15 cellular contexts compared by ENCODE assay signal in the genomic region with DNA sequence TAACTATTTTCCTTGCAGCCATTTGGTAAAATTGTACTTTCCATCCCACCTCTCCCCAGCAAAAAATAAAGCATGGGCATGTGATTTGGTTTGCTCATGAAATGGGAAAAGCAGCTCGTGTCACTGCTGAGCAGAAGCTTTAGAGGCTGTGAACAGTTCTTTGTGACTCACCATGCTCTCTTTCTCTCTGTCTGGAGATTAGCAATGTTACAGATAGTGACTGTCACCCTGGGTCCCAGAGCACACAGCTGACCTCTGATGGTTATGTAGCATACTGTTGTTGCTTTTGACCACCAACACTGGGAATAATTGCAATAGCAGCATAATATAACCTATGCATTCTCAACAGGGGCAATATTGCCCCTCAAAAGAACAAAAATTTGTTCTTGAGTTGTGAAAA.
A peak's percentile ranks its signal among the peaks of the same experiment; 100 is the strongest.
DNase-seq lines count a peak whose midpoint lies in the region; ATAC-seq and TF ChIP-seq lines count a peak whose summit lies in the region.
"Had no signal": no experiment of that assay in that cellular context is flagged by ENCODE, and none has a peak within 500 bp of the region (broad histone marks: within the 10 kb centered on the region; RNA-seq: fewer than 3 reads in every experiment).

No MANE protein-coding gene starts in this region.

- H3K27ac ChIP-seq in right atrium auricular region (peak overlapping the region; percentile 54 to 62), A673 (ENCODE audit: low read depth, low read length, poor library complexity, severe bottlenecking) (no peak overlapping the region)
- H3K27ac ChIP-seq: SJSA1, tibial nerve had no signal

- H3K9me3 ChIP-seq in right atrium auricular region (no peaks in the 10 kb centered on the region), A673 (ENCODE audit: low read depth, low read length, poor library complexity, severe bottlenecking) (no peaks in the 10 kb centered on the region)
- H3K9me3 ChIP-seq: SJSA1, spleen, tibial nerve had no signal

- peak; percentile 69 for ATAC-seq in stimulated activated effector memory CD8-positive, alpha-beta T cell treated with anti-CD3 and anti-CD28 coated beads, Interleukin-12 subunit alpha, Interleukin-12 subunit beta, amount 100 ng/mL, for 72 hours

- H3K4me3 Mint-ChIP-seq in stimulated activated effector memory CD8-positive, alpha-beta T cell treated with anti-CD3 and anti-CD28 coated beads, Interleukin-12 subunit alpha, Interleukin-12 subunit beta, amount 100 ng/mL, for 72 hours, result no peak overlapping the region
- H3K4me3 Mint-ChIP-seq in osteocyte (ENCODE audit: unreplicated experiment), result no peak overlapping the region
- H3K4me3 Mint-ChIP-seq: neural crest cell had no signal

- DNase-seq in NCI-H82 (lab: John Stamatoyannopoulos, UW) (peak; percentile 9), NCI-H82 treated with DMSO at 0.1 percent for 48 hours (lab: John Stamatoyannopoulos, UW; ENCODE audit: unreplicated experiment) (no peak), astrocyte of the hippocampus (ENCODE audit: low read depth, low spot score) (peak; percentile 26), right atrium auricular region (ENCODE audit: low spot score) (no peak), osteocyte (ENCODE audit: extremely low spot score, unreplicated experiment) (no peak), A673 (ENCODE audit: low spot score) (no peak)
- no peak for DNase-seq in stimulated activated effector memory CD8-positive, alpha-beta T cell treated with anti-CD3 and anti-CD28 coated beads, Interleukin-12 subunit alpha, Interleukin-12 subunit beta, amount 100 ng/mL, for 72 hours (ENCODE audit: low spot score in 2 of 2)
- DNase-seq in stimulated activated CD4-positive, alpha-beta T cell treated with anti-CD3 and anti-CD28 coated beads, Interleukin-1b, Interleukin-23, amount 100 ng/mL, for 48 hours, result no peak
- DNase-seq: activated CD4-positive, alpha-beta T cell treated with anti-CD3 and anti-CD28 coated beads for 48 hours; cerebellar nuclear complex; NCI-H510A treated with DMSO at 0.1 percent for 48 hours; spleen had no signal

- no peak overlapping the region for H3K27ac Mint-ChIP-seq in stimulated activated effector memory CD8-positive, alpha-beta T cell treated with anti-CD3 and anti-CD28 coated beads, Interleukin-12 subunit alpha, Interleukin-12 subunit beta, amount 100 ng/mL, for 72 hours
- H3K27ac Mint-ChIP-seq in osteocyte (ENCODE audit: unreplicated experiment), result no peak overlapping the region

- peaks cover 4% of the 10 kb centered on the region for H3K27me3 Mint-ChIP-seq in osteocyte (ENCODE audit: unreplicated experiment)

- H3K4me1 Mint-ChIP-seq in stimulated activated effector memory CD8-positive, alpha-beta T cell treated with anti-CD3 and anti-CD28 coated beads, Interleukin-12 subunit alpha, Interleukin-12 subunit beta, amount 100 ng/mL, for 72 hours, result peaks cover 7% of the 10 kb centered on the region
- peaks cover 5% of the 10 kb centered on the region for H3K4me1 Mint-ChIP-seq in osteocyte (ENCODE audit: unreplicated experiment)
- H3K4me1 Mint-ChIP-seq: neural crest cell had no signal

- CTCF ChIA-PET in A673 (lab: Charles Lee), result no interaction called here

- H3K27me3 ChIP-seq in right atrium auricular region (no peaks in the 10 kb centered on the region), A673 (replicated peaks; ENCODE audit: insufficient read depth, low read depth, low read length, poor library complexity) (no peaks in the 10 kb centered on the region)
- H3K27me3 ChIP-seq: SJSA1, spleen, tibial nerve had no signal

- POLR2A ChIA-PET in A673 (lab: Charles Lee; ENCODE audit: low non-redundant PET), result no interaction called here

- no peaks in the 10 kb centered on the region for H3K36me3 ChIP-seq in right atrium auricular region
- H3K36me3 ChIP-seq in A673 (ENCODE audit: insufficient read depth, low read length, poor library complexity, severe bottlenecking), result no peaks in the 10 kb centered on the region
- H3K36me3 ChIP-seq: SJSA1, spleen, tibial nerve had no signal

- TF ChIP-seq CTCF in right atrium auricular region (IDR thresholded peaks at IDR 0.05), result peak in 1 of 2 donors; percentile 16
- no peak for TF ChIP-seq CTCF in osteocyte (IDR thresholded peaks at IDR 0.05)
- TF ChIP-seq CTCF in A673 (conservative IDR thresholded peaks at IDR 0.05; ENCODE audit: low read depth, low read length), result no peak

- H3K4me1 ChIP-seq in right atrium auricular region (peaks cover 0 to 21% of the 10 kb centered on the region in 2 donors), A673 (ENCODE audit: insufficient read depth, low read length, poor library complexity, severe bottlenecking) (peaks cover 8% of the 10 kb centered on the region)
- H3K4me1 ChIP-seq: SJSA1, tibial nerve had no signal

- H3K36me3 Mint-ChIP-seq in stimulated activated effector memory CD8-positive, alpha-beta T cell treated with anti-CD3 and anti-CD28 coated beads, Interleukin-12 subunit alpha, Interleukin-12 subunit beta, amount 100 ng/mL, for 72 hours, result no peaks in the 10 kb centered on the region
- no peaks in the 10 kb centered on the region for H3K36me3 Mint-ChIP-seq in osteocyte (ENCODE audit: unreplicated experiment)

- H3K4me3 ChIP-seq in right atrium auricular region (no peak overlapping the region), A673 (ENCODE audit: low read depth, low read length, poor library complexity, severe bottlenecking) (no peak overlapping the region)
- H3K4me3 ChIP-seq: SJSA1, spleen, tibial nerve had no signal

- no peaks in the 10 kb centered on the region for H3K9me3 Mint-ChIP-seq in stimulated activated effector memory CD8-positive, alpha-beta T cell treated with anti-CD3 and anti-CD28 coated beads, Interleukin-12 subunit alpha, Interleukin-12 subunit beta, amount 100 ng/mL, for 72 hours
- H3K9me3 Mint-ChIP-seq in osteocyte (ENCODE audit: unreplicated experiment), result no peaks in the 10 kb centered on the region
- H3K9me3 Mint-ChIP-seq: neural crest cell had no signal

- intact Hi-C loops in A673 (cut with micrococcal nuclease; ENCODE audit: unreplicated experiment), result no loop called here

- no TSS peak for BruUV-seq in A673 (replicated peaks; lab: Mats Ljungman, UMichigan)

Comparison
In these comparisons a context has a peak if more than half of its experiments do, and no peak if none do; other contexts are left out.
1. DNase-seq: peak in NCI-H82 (single experiment) and astrocyte of the hippocampus (single experiment); none in NCI-H82 treated with DMSO at 0.1 percent for 48 hours (single experiment), right atrium auricular region (single experiment), stimulated activated effector memory CD8-positive, alpha-beta T cell treated with anti-CD3 and anti-CD28 coated beads, Interleukin-12 subunit alpha, Interleukin-12 subunit beta, amount 100 ng/mL, for 72 hours (0 of 2), osteocyte (single experiment), A673 (single experiment) and stimulated activated CD4-positive, alpha-beta T cell treated with anti-CD3 and anti-CD28 coated beads, Interleukin-1b, Interleukin-23, amount 100 ng/mL, for 48 hours (single experiment).